In the genomic region with DNA sequence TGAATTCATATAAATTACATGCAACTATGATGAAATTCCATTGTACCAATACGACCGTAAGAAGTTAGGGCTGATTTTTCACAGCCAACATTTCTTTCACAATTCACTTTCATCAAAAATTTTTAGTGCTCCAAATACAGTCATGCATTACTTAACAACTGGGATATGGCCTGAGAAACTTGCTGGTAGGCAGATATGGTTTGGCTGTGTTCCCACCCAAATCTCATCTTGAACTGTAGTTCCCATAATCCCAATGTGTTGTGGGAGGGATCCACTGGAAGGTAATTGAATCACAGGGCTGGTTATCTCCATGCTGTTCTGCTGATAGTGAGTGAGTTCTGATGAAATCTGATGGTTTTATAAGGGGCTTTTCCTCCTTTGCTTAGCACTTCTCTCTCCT, we compare ENCODE assay signal across 15 cellular contexts.
"Had no signal": no experiment of that assay in that cellular context is flagged by ENCODE, and none has a peak within 500 bp of the region (broad histone marks: within the 10 kb centered on the region; RNA-seq: fewer than 3 reads in every experiment).

No MANE protein-coding gene starts in this region.

- ATAC-seq: activated CD4-positive, alpha-beta T cell treated with anti-CD3 and anti-CD28 coated beads for 36 hours; activated T-cell treated with anti-CD3 and anti-CD28 coated beads, Interleukin-2, amount 50 U/mL, for 4 hours; stimulated activated memory B cell treated with anti-CD40 and anti-IgM and Interleukin-4, amounts not matched to agents 10 μg/mL and 1 μg/mL and 100 μg/mL, for 72 hours; T-helper 17 cell had no signal

- H3K9ac ChIP-seq: neural progenitor cell, parathyroid adenoma had no signal

- H3K36me3 ChIP-seq: neural progenitor cell had no signal

- H3K27me3 ChIP-seq: neural progenitor cell had no signal

- H3K4me3 Mint-ChIP-seq: activated CD4-positive, alpha-beta memory T cell treated with anti-CD3 and anti-CD28 coated beads for 36 hours; activated CD4-positive, alpha-beta T cell treated with anti-CD3 and anti-CD28 coated beads for 36 hours; activated T-cell treated with anti-CD3 and anti-CD28 coated beads, Interleukin-2, amount 50 U/mL, for 4 hours; dendritic cell treated with granulocyte-macrophage colony-stimulating factor and Interleukin-4, amounts not matched to agents 40 ng/mL and 50 ng/mL, for 4 days; neural progenitor cell; stimulated activated memory B cell treated with anti-CD40 and anti-IgM and Interleukin-4, amounts not matched to agents 10 μg/mL and 1 μg/mL and 100 μg/mL, for 72 hours; T-helper 17 cell had no signal

- H2AFZ ChIP-seq: neural progenitor cell, parathyroid adenoma had no signal

- H3K4me2 ChIP-seq: neural progenitor cell had no signal

- H3K4me1 Mint-ChIP-seq: activated CD4-positive, alpha-beta T cell treated with anti-CD3 and anti-CD28 coated beads for 36 hours; neural progenitor cell; stimulated activated memory B cell treated with anti-CD40 and anti-IgM and Interleukin-4, amounts not matched to agents 10 μg/mL and 1 μg/mL and 100 μg/mL, for 72 hours; T-helper 17 cell had no signal

- H3K79me2 ChIP-seq: parathyroid adenoma had no signal

- H3K27me3 Mint-ChIP-seq: activated CD4-positive, alpha-beta memory T cell treated with anti-CD3 and anti-CD28 coated beads for 36 hours; activated CD4-positive, alpha-beta T cell treated with anti-CD3 and anti-CD28 coated beads for 36 hours; dendritic cell treated with granulocyte-macrophage colony-stimulating factor and Interleukin-4, amounts not matched to agents 40 ng/mL and 50 ng/mL, for 4 days; stimulated activated memory B cell treated with anti-CD40 and anti-IgM and Interleukin-4, amounts not matched to agents 10 μg/mL and 1 μg/mL and 100 μg/mL, for 72 hours; T-helper 17 cell had no signal

- DNase-seq: activated CD4-positive, alpha-beta memory T cell treated with anti-CD3 and anti-CD28 coated beads for 36 hours; activated CD4-positive, alpha-beta T cell treated with anti-CD3 and anti-CD28 coated beads for 36 hours; activated effector memory CD4-positive, alpha-beta T cell treated with Interleukin-2 at 50 U/mL for 16 hours; activated naive CD4-positive, alpha-beta T cell treated with anti-CD3 and anti-CD28 coated beads, Interleukin-2, amount 50 U/mL, for 16 hours; activated T-cell treated with anti-CD3 and anti-CD28 coated beads, Interleukin-2, amount 50 U/mL, for 4 hours; cerebellar nuclear complex; foreskin melanocyte; stimulated activated CD4-positive, alpha-beta T cell treated with anti-CD3 and anti-CD28 coated beads, Interleukin-2, amount 100 ng/mL, for 48 hours; T-helper 17 cell; WERI-Rb-1 had no signal

- H3K4me1 ChIP-seq: neural progenitor cell, parathyroid adenoma had no signal

- H3K27ac Mint-ChIP-seq: activated CD4-positive, alpha-beta memory T cell treated with anti-CD3 and anti-CD28 coated beads for 36 hours; activated CD4-positive, alpha-beta T cell treated with anti-CD3 and anti-CD28 coated beads for 36 hours; dendritic cell treated with granulocyte-macrophage colony-stimulating factor and Interleukin-4, amounts not matched to agents 40 ng/mL and 50 ng/mL, for 4 days; neural progenitor cell; stimulated activated memory B cell treated with anti-CD40 and anti-IgM and Interleukin-4, amounts not matched to agents 10 μg/mL and 1 μg/mL and 100 μg/mL, for 72 hours; T-helper 17 cell had no signal

- H3K4me3 ChIP-seq: neural progenitor cell had no signal

- H3K27ac ChIP-seq: epithelial cell of prostate, neural progenitor cell, parathyroid adenoma, WERI-Rb-1 had no signal
